Comparison of ENCODE assay signal across 8 cellular contexts in the genomic region with DNA sequence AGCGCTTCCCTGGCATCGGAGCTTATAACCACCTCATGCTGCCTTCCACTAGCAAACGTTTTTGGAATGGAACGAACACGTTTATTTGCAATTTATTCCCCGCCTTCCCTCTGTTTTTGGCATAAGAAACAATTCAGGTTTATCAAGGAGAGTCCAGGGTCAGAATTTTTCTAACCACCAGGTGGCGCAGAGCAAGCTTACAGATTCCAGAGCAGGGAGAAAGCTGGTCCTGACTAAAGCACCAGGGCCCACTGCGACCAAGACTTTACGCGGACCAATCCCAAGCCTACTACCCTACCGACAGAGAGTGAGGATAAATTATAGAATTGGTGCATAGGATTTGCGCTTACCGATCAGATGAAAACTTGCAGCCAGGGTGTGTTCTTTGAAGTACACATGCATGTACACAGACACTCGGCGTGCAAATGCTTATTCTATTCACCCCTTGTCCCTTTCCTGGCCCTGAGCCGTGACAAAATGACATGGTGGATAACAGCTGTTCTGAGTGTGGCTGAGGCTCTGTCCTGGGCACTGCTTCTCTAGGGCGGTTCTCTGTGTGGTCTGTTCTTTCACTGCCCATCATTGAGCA. TPM values are rescaled to one million over a fixed set of nuclear protein-coding genes. Genes with fewer than 3 reads are reported as not detected.
DNase-seq lines count a peak whose midpoint lies in the region; ATAC-seq, FAIRE-seq and TF ChIP-seq lines count a peak whose summit lies in the region.

No MANE protein-coding gene starts in this region.

- ATAC-seq in HG02642 (IDR thresholded peaks at IDR 0.05; ENCODE audit: poor library complexity, unreplicated experiment) = peak; percentile 56
- peak; percentile 79 for ATAC-seq in HepG2

- no peaks in the 10 kb centered on the region for H3K27me3 ChIP-seq in HepG2 (ENCODE audit: control insufficient read depth in 1 of 2, insufficient read depth in 2 of 2, low read length in 2 of 2)

- BruUV-seq in HepG2 (replicated peaks; lab: Mats Ljungman, UMichigan) = no TSS peak

- H3K4me3 ChIP-seq in coronary artery = peak overlapping the region; percentile 58
- H3K4me3 ChIP-seq in HepG2 (replicated peaks in 1 of 3; ENCODE audit: insufficient read depth in 1 of 3, low read depth in 2 of 3, low read length in 3 of 3) = no peak overlapping the region

- H3K36me3 ChIP-seq in ES-I3 (ENCODE audit: insufficient read depth, low read length) (peaks cover 11% of the 10 kb centered on the region; the same call in 1 of the 2 replicates), HepG2 (replicated peaks in 1 of 2; ENCODE audit: control insufficient read depth in 1 of 2, insufficient read depth in 2 of 2, low read length in 2 of 2) (peaks cover 0 to 6% of the 10 kb centered on the region in 2 experiments; a peak in 2 of 5 replicates)

- peak; percentile 64; the same call in 1 of the 2 replicates for TF ChIP-seq RAD21 in HepG2 (CRISPR knock-in tag; IDR thresholded peaks at IDR 0.05)

- intact Hi-C loops in HepG2 (cut with micrococcal nuclease; ENCODE audit: unreplicated experiment) = loop anchor here (1.0 to 10.0 kb wide), 2 partner anchors 104 to 122 kb away; no protein-coding TSS in a partner anchor

- H3K4me2 ChIP-seq in HepG2 (ENCODE audit: low read depth, low read length) = no peak overlapping the region

- no peak for TF ChIP-seq EP300 in HepG2 (IDR thresholded peaks at IDR 0.05; ENCODE audit: low read depth in 2 of 2, low read length in 2 of 2)
- TF ChIP-seq EP300 in HepG2 (CRISPR knock-in tag; IDR thresholded peaks at IDR 0.05; ENCODE audit: borderline replicate concordance) = no peak

- in situ Hi-C loops in HepG2 (cut with HindIII; ENCODE audit: extremely low pct_ligation_motif_present, low pct_unique_long_range_greater_than_20kb) = loop anchor here (5.0 kb wide), 1 partner anchor 592 kb away; no protein-coding TSS in a partner anchor

- H2AFZ ChIP-seq in HepG2 (ENCODE audit: low read length) = no peak overlapping the region

- H3K27ac ChIP-seq in coronary artery (no peak overlapping the region), HepG2 (ENCODE audit: extremely low read length, insufficient read depth, low read length) (no peak overlapping the region)

- H3K9ac ChIP-seq in ES-I3 (ENCODE audit: low read depth, low read length) = peak overlapping the region; percentile 8; the same call in 1 of the 2 replicates
- no peak overlapping the region for H3K9ac ChIP-seq in HepG2 (ENCODE audit: insufficient read depth, low read depth, low read length)

- DNase-seq in NCI-H2171 (lab: John Stamatoyannopoulos, UW) (peak; percentile 58), coronary artery (ENCODE audit: low spot score) (no peak), HepG2 (ENCODE audit: low spot score) (peak; percentile 63)
- DNase-seq in activated CD4-positive, alpha-beta T cell treated with anti-CD3 and anti-CD28 coated beads for 24 hours (ENCODE audit: low read depth in 2 of 2) = peak; percentile 49 to 52
- DNase-seq in stimulated activated CD4-positive, alpha-beta T cell treated with anti-CD3 and anti-CD28 coated beads, Interleukin-2, amount 100 ng/mL, for 4 hours (ENCODE audit: low read depth) = peak; percentile 17
- DNase-seq in NK-92 treated with Interleukin-12 subunit alpha and Interleukin-12 subunit beta, amount 100 ng/mL, for 24 hours (lab: John Stamatoyannopoulos, UW) = no peak

- POLR2A ChIA-PET in HepG2 (lab: Yijun Ruan, JAX) = no interaction called here

- CTCF ChIA-PET in HepG2 (lab: Yijun Ruan, JAX; ENCODE audit: low intra/inter-chr PET ratio, low total read pairs) = interaction anchor here (1.2 kb wide), 1 partner anchor 594 kb away, joined by 14 read pairs; no protein-coding TSS in a partner anchor

- FAIRE-seq in HepG2 (lab: Jason Lieb, UNC) = peak; percentile 80

- WGBS in HepG2 (ENCODE audit: low lambda C conversion rate) = 50% methylated on average over 17 of the region's 17 CpGs

- no peaks in the 10 kb centered on the region for H4K20me1 ChIP-seq in HepG2 (ENCODE audit: insufficient read depth, low read length)

- no peaks in the 10 kb centered on the region for H3K4me1 ChIP-seq in ES-I3 (ENCODE audit: insufficient read depth, low read length)
- H3K4me1 ChIP-seq in HepG2 (ENCODE audit: insufficient read depth, low read length) = no peaks in the 10 kb centered on the region

- no peaks in the 10 kb centered on the region for H3K79me2 ChIP-seq in HepG2 (ENCODE audit: insufficient read depth, low read length)

- TF ChIP-seq CTCF in coronary artery (IDR thresholded peaks at IDR 0.05) = peak; percentile 73
- peak; percentile 74 for TF ChIP-seq CTCF in HepG2 (CRISPR knock-in tag; IDR thresholded peaks at IDR 0.05)

- TF ChIP-seq POLR2A in HepG2 (IDR thresholded peaks at IDR 0.05; ENCODE audit: insufficient read depth in 1 of 2, low read depth in 2 of 2, low read length in 2 of 2) = no peak

- H3K9me3 ChIP-seq in ES-I3 (ENCODE audit: control insufficient read depth, insufficient read depth, low read length) (peaks cover 4% of the 10 kb centered on the region), HepG2 (ENCODE audit: low read length) (no peaks in the 10 kb centered on the region)

TF ChIP-seq in HepG2, 621 proteins besides CTCF, POLR2A, EP300 and RAD21:
- TF ChIP-seq SMC3 (IDR thresholded peaks at IDR 0.05; ENCODE audit: low read length) (peak; percentile 94), GATA4 (IDR thresholded peaks at IDR 0.05; ENCODE audit: borderline replicate concordance, low read depth) (no peak), STAG1 (CRISPR knock-in tag; IDR thresholded peaks at IDR 0.05) (peak; percentile 69)
- TF ChIP-seq, protein P1, sequence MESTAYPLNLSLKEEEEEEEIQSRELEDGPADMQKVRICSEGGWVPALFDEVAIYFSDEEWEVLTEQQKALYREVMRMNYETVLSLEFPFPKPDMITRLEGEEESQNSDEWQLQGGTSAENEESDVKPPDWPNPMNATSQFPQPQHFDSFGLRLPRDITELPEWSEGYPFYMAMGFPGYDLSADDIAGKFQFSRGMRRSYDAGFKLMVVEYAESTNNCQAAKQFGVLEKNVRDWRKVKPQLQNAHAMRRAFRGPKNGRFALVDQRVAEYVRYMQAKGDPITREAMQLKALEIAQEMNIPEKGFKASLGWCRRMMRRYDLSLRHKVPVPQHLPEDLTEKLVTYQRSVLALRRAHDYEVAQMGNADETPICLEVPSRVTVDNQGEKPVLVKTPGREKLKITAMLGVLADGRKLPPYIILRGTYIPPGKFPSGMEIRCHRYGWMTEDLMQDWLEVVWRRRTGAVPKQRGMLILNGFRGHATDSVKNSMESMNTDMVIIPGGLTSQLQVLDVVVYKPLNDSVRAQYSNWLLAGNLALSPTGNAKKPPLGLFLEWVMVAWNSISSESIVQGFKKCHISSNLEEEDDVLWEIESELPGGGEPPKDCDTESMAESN (CRISPR knock-in tag; conservative IDR thresholded peaks at IDR 0.05) = 0 out of 2 replicates have a peak, but pooled peaks have one; percentile 33

RNA-seq across cellular contexts. Expression of a gene that starts 34.7 kb away (rescaled TPM):
- total RNA-seq in HepG2 (2016; rRNA removed; fragmentation: Illumina TruSeq; extraction: Trizol) = 34.4 and 46.0 TPM in 2 replicates
- 13.1 and 18.0 TPM in 2 replicates for total RNA-seq in HepG2 (2016; cell fraction: cytosol; rRNA removed; fragmentation: Illumina TruSeq; extraction: Trizol; ENCODE audit: low read depth)
- total RNA-seq in HepG2 (2016; cell fraction: insoluble cytoplasmic fraction; rRNA removed; fragmentation: Illumina TruSeq; extraction: Trizol) = 33.7 and 49.2 TPM in 2 replicates
- total RNA-seq in HepG2 (2016; cell fraction: membrane; rRNA removed; fragmentation: Illumina TruSeq; extraction: Trizol) = 16.7 and 21.2 TPM in 2 replicates
- 34.5 and 35.6 TPM in 2 replicates for total RNA-seq in HepG2 (2016; cell fraction: nucleus; rRNA removed; fragmentation: Illumina TruSeq; extraction: Trizol)
- polyA plus RNA-seq in HepG2 (2011; rRNA removed) = 17.0 and 19.8 TPM in 2 replicates
- polyA plus RNA-seq in HepG2 (2011; cell fraction: cytosol; rRNA removed) = 7.7 and 11.1 TPM in 2 replicates
- polyA plus RNA-seq in HepG2 (2011; cell fraction: nucleus; rRNA removed) = 10.3 and 13.3 TPM in 2 replicates
- 15.2 and 17.1 TPM in 2 replicates for polyA plus RNA-seq in HepG2 (2012)
- 3.7 and 4.1 TPM in 2 replicates for polyA plus RNA-seq in HepG2 (2016; cell fraction: cytosol; fragmentation: Illumina TruSeq; extraction: Trizol; ENCODE audit: low read depth)
- 31.6 and 34.5 TPM in 2 replicates for polyA plus RNA-seq in HepG2 (2016; cell fraction: insoluble cytoplasmic fraction; fragmentation: Illumina TruSeq; extraction: Trizol; ENCODE audit: low read depth)
- polyA plus RNA-seq in HepG2 (2016; cell fraction: membrane; fragmentation: Illumina TruSeq; extraction: Trizol; ENCODE audit: low read depth) = 7.1 and 7.2 TPM in 2 replicates
- polyA plus RNA-seq in HepG2 (2016; cell fraction: nucleus; fragmentation: Illumina TruSeq; extraction: Trizol; ENCODE audit: insufficient read depth, low read depth) = 35.2 and 40.1 TPM in 2 replicates
- 13.9 and 14.1 TPM in 2 replicates for polyA minus RNA-seq in HepG2 (2011; rRNA and poly(A)+ RNA removed; ENCODE audit: low replicate concordance)
- polyA minus RNA-seq in HepG2 (2011; cell fraction: cytosol; rRNA and poly(A)+ RNA removed) = 13.5 and 15.2 TPM in 2 replicates
- 40.4 and 42.6 TPM in 2 replicates for polyA minus RNA-seq in HepG2 (2011; cell fraction: nucleus; rRNA and poly(A)+ RNA removed)

Comparison
In these comparisons a context has a peak if more than half of its experiments do, and no peak if none do; other contexts are left out.
1. DNase-seq: peak in NCI-H2171 (single experiment), activated CD4-positive, alpha-beta T cell treated with anti-CD3 and anti-CD28 coated beads for 24 hours (2 of 2), HepG2 (single experiment) and stimulated activated CD4-positive, alpha-beta T cell treated with anti-CD3 and anti-CD28 coated beads, Interleukin-2, amount 100 ng/mL, for 4 hours (single experiment); none in coronary artery (single experiment) and NK-92 treated with Interleukin-12 subunit alpha and Interleukin-12 subunit beta, amount 100 ng/mL, for 24 hours (single experiment).